In the genomic region with DNA sequence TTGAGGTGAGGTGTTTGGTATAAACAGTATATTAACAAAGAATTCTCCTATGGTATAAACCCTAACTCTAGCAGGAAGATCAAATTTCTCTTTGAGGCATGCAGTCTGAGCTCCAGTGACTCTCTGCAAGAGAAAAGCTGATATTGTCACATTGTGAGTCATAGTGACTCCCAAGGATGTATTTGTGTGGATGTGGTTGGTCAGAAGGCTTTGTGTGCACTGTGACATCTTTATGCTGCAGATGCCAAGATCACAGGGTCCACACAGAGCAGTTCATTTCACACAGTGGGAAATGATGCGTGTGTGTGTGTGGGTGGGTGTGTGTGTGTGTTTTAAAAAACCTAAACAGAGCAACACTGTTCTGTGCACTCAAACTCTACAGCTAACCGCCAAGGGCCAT, we compare ENCODE assay signal across 1 cellular context.
TF ChIP-seq lines count a peak whose summit lies in the region.

No MANE protein-coding gene starts in this region.

TF ChIP-seq in WTC11, 78 proteins besides CTCF, POLR2A, EP300 and RAD21 (continued from another document):
- TF ChIP-seq, protein P1, sequence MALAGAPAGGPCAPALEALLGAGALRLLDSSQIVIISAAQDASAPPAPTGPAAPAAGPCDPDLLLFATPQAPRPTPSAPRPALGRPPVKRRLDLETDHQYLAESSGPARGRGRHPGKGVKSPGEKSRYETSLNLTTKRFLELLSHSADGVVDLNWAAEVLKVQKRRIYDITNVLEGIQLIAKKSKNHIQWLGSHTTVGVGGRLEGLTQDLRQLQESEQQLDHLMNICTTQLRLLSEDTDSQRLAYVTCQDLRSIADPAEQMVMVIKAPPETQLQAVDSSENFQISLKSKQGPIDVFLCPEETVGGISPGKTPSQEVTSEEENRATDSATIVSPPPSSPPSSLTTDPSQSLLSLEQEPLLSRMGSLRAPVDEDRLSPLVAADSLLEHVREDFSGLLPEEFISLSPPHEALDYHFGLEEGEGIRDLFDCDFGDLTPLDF (CRISPR knock-in tag; IDR thresholded peaks at IDR 0.05), result no peak
- TF ChIP-seq, protein P2, sequence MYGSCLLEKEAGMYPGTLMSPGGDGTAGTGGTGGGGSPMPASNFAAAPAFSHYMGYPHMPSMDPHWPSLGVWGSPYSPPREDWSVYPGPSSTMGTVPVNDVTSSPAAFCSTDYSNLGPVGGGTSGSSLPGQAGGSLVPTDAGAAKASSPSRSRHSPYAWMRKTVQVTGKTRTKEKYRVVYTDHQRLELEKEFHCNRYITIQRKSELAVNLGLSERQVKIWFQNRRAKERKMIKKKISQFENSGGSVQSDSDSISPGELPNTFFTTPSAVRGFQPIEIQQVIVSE (CRISPR knock-in tag; IDR thresholded peaks at IDR 0.05; ENCODE audit: borderline replicate concordance), result no peak
